Comparison of ENCODE assay signal across 11 cellular contexts in genomic region chr6:132749111-132749510, GRCh38. TPM values are rescaled to one million over a fixed set of nuclear protein-coding genes. Genes with fewer than 3 reads are reported as not detected.
DNase-seq lines count a peak whose midpoint lies in the region; ATAC-seq and TF ChIP-seq lines count a peak whose summit lies in the region.
"Had no signal": no experiment of that assay in that cellular context is flagged by ENCODE, and none has a peak within 500 bp of the region (broad histone marks: within the 10 kb centered on the region; RNA-seq: fewer than 3 reads in every experiment).

No MANE protein-coding gene starts in this region.

- H3K27ac ChIP-seq in smooth muscle cell (ENCODE audit: low read depth), result no peak overlapping the region
- H3K27ac ChIP-seq: body of pancreas had no signal

- no peak overlapping the region for H2AFZ ChIP-seq in smooth muscle cell (ENCODE audit: low read depth)

- TF ChIP-seq CTCF in GM12865 (IDR thresholded peaks at IDR 0.05; ENCODE audit: insufficient read depth, low read depth, low read length, missing control alignments), result no peak
- TF ChIP-seq CTCF in NB4 (IDR thresholded peaks at IDR 0.05; ENCODE audit: low read depth, low read length), result no peak
- no peak for TF ChIP-seq CTCF in smooth muscle cell (IDR thresholded peaks at IDR 0.05; ENCODE audit: borderline replicate concordance, insufficient read depth, poor library complexity, severe bottlenecking)

- H3K4me1 ChIP-seq in adipocyte (ENCODE audit: control insufficient read depth, insufficient read depth, low read length), result no peaks in the 10 kb centered on the region
- H3K4me1 ChIP-seq in smooth muscle cell (ENCODE audit: low read depth), result no peaks in the 10 kb centered on the region

- H3K9me3 ChIP-seq in adipocyte (ENCODE audit: control insufficient read depth, low read length), result no peaks in the 10 kb centered on the region
- no peaks in the 10 kb centered on the region for H3K9me3 ChIP-seq in smooth muscle cell (replicated peaks; ENCODE audit: low read depth)
- H3K9me3 ChIP-seq: body of pancreas had no signal

- WGBS in smooth muscle cell (ENCODE audit: low lambda C conversion rate), result 69% methylated on average over 4 of the region's 4 CpGs

- no peaks in the 10 kb centered on the region for H3K27me3 ChIP-seq in adipocyte (replicated peaks; ENCODE audit: control insufficient read depth, insufficient read depth, low read length)
- no peaks in the 10 kb centered on the region for H3K27me3 ChIP-seq in smooth muscle cell (ENCODE audit: low read depth)
- H3K27me3 ChIP-seq: body of pancreas had no signal

- peak; percentile 11 for DNase-seq in GM12865 (ENCODE audit: low read depth)
- peak; percentile 35 for DNase-seq in NB4 (ENCODE audit: low read depth)
- peak; percentile 47 for DNase-seq in adipocyte (ENCODE audit: low read depth)
- DNase-seq in medulla oblongata (ENCODE audit: extremely low spot score), result peak; percentile 33
- no peak for DNase-seq in smooth muscle cell (lab: John Stamatoyannopoulos, UW; ENCODE audit: unreplicated experiment)
- no peak for DNase-seq in NCI-H2081 (lab: John Stamatoyannopoulos, UW)
- no peak for DNase-seq in NCI-H524 (lab: John Stamatoyannopoulos, UW)
- DNase-seq: activated CD8-positive, alpha-beta memory T cell treated with anti-CD3 and anti-CD28 coated beads, Interleukin-2, amount 50 U/mL, for 4 hours; DMS 273 treated with DMSO at 0.1 percent for 48 hours had no signal

- ATAC-seq in HG02885 (IDR thresholded peaks at IDR 0.05; ENCODE audit: poor library complexity, unreplicated experiment), result no peak
- ATAC-seq: body of pancreas had no signal

- H3F3A ChIP-seq in smooth muscle cell (ENCODE audit: low read depth), result no peaks in the 10 kb centered on the region

- no peak overlapping the region for H3K4me2 ChIP-seq in smooth muscle cell

- H3K9ac ChIP-seq in adipocyte (ENCODE audit: low read length) (no peak overlapping the region), smooth muscle cell (ENCODE audit: low read depth) (no peak overlapping the region)

- H3K36me3 ChIP-seq in adipocyte (ENCODE audit: control insufficient read depth, insufficient read depth, low read length, severe bottlenecking), result no peaks in the 10 kb centered on the region
- no peaks in the 10 kb centered on the region for H3K36me3 ChIP-seq in smooth muscle cell (ENCODE audit: low read depth)

- no peaks in the 10 kb centered on the region for H3K79me2 ChIP-seq in smooth muscle cell (ENCODE audit: low read depth)

- H3K4me3 ChIP-seq in GM12865 (ENCODE audit: low read depth, low read length) (no peak overlapping the region), NB4 (ENCODE audit: low read depth, low read length) (no peak overlapping the region), adipocyte (ENCODE audit: low read length) (no peak overlapping the region), smooth muscle cell (no peak overlapping the region)
- H3K4me3 ChIP-seq: body of pancreas had no signal

- TF ChIP-seq POLR2A in NB4 (IDR thresholded peaks at IDR 0.05; ENCODE audit: extremely low read depth, insufficient read length), result no peak

- no peaks in the 10 kb centered on the region for H4K20me1 ChIP-seq in smooth muscle cell (ENCODE audit: low read depth)

RNA-seq across cellular contexts. Expression of gene VNN2, which starts 8.6 kb away (rescaled TPM):
- not detected in 2 replicates for total RNA-seq in smooth muscle cell
- not detected in 2 replicates for polyA plus RNA-seq in smooth muscle cell

RNA-seq across cellular contexts. Expression of gene VNN1, which starts 35.3 kb away (rescaled TPM):
- total RNA-seq in smooth muscle cell, result 0.13 and 0.99 TPM in 2 replicates
- 0.22 TPM in 1 of 2 replicates, not detected in the other for polyA plus RNA-seq in smooth muscle cell

RNA-seq across cellular contexts. Expression of gene SLC18B1, which starts 49.3 kb away (rescaled TPM):
- total RNA-seq in smooth muscle cell, result 7.4 and 7.8 TPM in 2 replicates
- polyA plus RNA-seq in smooth muscle cell, result 5.4 and 7.1 TPM in 2 replicates

Comparison
In these comparisons a context has a peak if more than half of its experiments do, and no peak if none do; other contexts are left out.
1. DNase-seq: peak in GM12865 (single experiment), NB4 (single experiment), adipocyte (single experiment) and medulla oblongata (single experiment); none in smooth muscle cell (single experiment), NCI-H2081 (0 of 2) and NCI-H524 (0 of 2).